ENCODE assay signal across 1 cellular context in the genomic region with DNA sequence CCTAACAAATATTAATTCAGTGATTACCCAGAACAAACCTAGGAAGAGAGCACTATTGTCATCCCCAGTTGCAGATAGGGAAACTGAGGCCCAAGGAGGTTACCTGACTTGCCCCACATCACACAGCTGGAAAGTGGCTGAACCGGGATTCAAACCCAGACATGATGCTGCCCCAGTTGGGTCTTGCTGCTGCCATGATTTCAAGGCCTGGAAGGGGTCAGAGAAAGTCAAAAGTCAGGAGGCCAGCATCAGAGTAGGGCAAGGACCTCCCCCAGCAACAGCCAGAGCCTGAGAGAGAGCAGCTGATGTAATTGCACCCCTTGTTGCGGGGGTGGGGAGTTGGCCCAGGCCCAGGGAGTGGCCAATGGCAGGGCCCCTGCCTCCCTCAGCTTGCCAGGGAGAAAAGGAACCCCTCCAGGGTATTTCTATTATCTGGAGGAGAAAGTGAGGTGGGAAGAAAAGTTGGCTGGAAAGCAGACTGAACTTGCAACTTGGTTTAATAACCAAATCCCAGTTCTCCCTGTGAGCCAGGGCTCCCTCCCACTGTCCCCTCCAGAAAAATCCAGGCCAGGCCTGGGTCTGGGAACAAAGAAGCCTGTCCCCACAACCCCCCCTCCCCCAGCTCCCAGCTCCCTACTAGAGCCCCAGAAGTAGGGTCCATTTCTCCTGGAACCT.
A peak's percentile ranks its signal among the peaks of the same experiment; 100 is the strongest.
TF ChIP-seq lines count a peak whose summit lies in the region.

No MANE protein-coding gene starts in this region.

TF ChIP-seq in GM12878, 131 proteins besides CTCF, POLR2A, EP300 and RAD21 (continued from another document):
- peak; percentile 27; the same call in 1 of the 2 replicates for TF ChIP-seq NR2F1 (conservative IDR thresholded peaks at IDR 0.05)
- peak in 1 of 2 experiments; percentile 84; a peak in 1 of 3 replicates for TF ChIP-seq EGR1 (IDR thresholded peaks at IDR 0.05; ENCODE audit: borderline replicate concordance in 1 of 2, low read depth in 2 of 2, low read length in 2 of 2)
TF ChIP-seq in GM12878: peak in this region for 2.
